Comparison of ENCODE assay signal across 16 cellular contexts in the genomic region with DNA sequence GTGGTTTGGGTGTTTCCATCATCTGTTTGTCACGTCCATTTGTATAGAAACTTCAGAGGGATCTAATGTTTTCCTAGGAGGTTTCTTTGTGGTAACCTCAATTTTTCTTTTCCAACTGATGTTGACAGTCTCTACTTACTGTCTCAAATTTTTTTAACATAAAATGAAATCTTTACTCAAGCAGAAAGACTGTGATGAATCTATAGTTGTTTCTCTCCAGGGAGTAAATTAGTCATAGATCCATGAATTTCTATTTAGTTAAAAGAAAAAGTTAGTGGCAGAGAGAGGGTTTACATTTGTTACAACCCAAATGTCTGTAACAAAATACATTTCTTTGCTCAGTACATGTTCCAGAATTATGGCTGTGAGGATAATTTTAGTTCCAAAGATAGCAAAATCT.
DNase-seq lines count a peak whose midpoint lies in the region; TF ChIP-seq lines count a peak whose summit lies in the region.
"Had no signal": no experiment of that assay in that cellular context is flagged by ENCODE, and none has a peak within 500 bp of the region (broad histone marks: within the 10 kb centered on the region; RNA-seq: fewer than 3 reads in every experiment).

No MANE protein-coding gene starts in this region.

- H3K9ac ChIP-seq in GM23248: no peak overlapping the region
- H3K9ac ChIP-seq in muscle layer of colon (ENCODE audit: low read length): no peak overlapping the region
- H3K9ac ChIP-seq: KMS-11 had no signal

- H3K36me3 ChIP-seq in GM23248 (ENCODE audit: low read depth) (no peaks in the 10 kb centered on the region), muscle layer of colon (ENCODE audit: insufficient read depth, low read length) (no peaks in the 10 kb centered on the region), testis (ENCODE audit: low read depth, missing control alignments) (no peaks in the 10 kb centered on the region)
- H3K36me3 ChIP-seq: MG63 had no signal

- H3K9me3 ChIP-seq in GM23248 (ENCODE audit: low read depth) (no peaks in the 10 kb centered on the region), muscle layer of colon (ENCODE audit: low read length) (no peaks in the 10 kb centered on the region), testis (no peaks in the 10 kb centered on the region)

- H3K4me2 ChIP-seq in GM23248 (ENCODE audit: unreplicated experiment): peak overlapping the region; percentile 8
- H3K4me2 ChIP-seq: KMS-11 had no signal

- peaks cover 35% of the 10 kb centered on the region for H3K4me1 ChIP-seq in GM23248 (ENCODE audit: insufficient read depth)
- H3K4me1 ChIP-seq in muscle layer of colon (ENCODE audit: insufficient read depth, low read length): peaks cover 51% of the 10 kb centered on the region
- H3K4me1 ChIP-seq in testis: peaks cover 10% of the 10 kb centered on the region

- H2AFZ ChIP-seq in GM23248: no peak overlapping the region

- no peak overlapping the region for H3K27ac ChIP-seq in GM23248
- peak overlapping the region; percentile 61 for H3K27ac ChIP-seq in muscle layer of colon (ENCODE audit: low read depth, low read length)
- H3K27ac ChIP-seq in testis: peak overlapping the region; percentile 39 to 72
- H3K27ac ChIP-seq: KMS-11 had no signal

- in situ Hi-C loops in GM23248 (cut with MboI) (no loop called here), astrocyte of the spinal cord (cut with HindIII; ENCODE audit: low sequenced_read_pairs) (no loop called here)

- TF ChIP-seq POLR2A in testis (IDR thresholded peaks at IDR 0.05): no peak

- intact Hi-C loops in testis (cut with DNase I; ENCODE audit: low total_unique reads): no loop called here

- no peaks in the 10 kb centered on the region for H3K9me2 ChIP-seq in GM23248 (ENCODE audit: insufficient read depth)

- peaks cover 24% of the 10 kb centered on the region for H3F3A ChIP-seq in GM23248 (ENCODE audit: insufficient read depth)

- DNase-seq in GM23248 (peak; percentile 37), astrocyte of the spinal cord (ENCODE audit: low read depth, low spot score) (peak; percentile 38), testis (no peak), HK-2 (ENCODE audit: unreplicated experiment) (no peak)
- no peak for DNase-seq in stimulated activated CD4-positive, alpha-beta T cell treated with anti-CD3 and anti-CD28 coated beads, Interleukin-2, amount 100 ng/mL, for 24 hours
- no peak for DNase-seq in activated effector memory CD4-positive, alpha-beta T cell treated with anti-CD3 and anti-CD28 coated beads, Interleukin-2, amount 50 U/mL, for 16 hours
- DNase-seq: AML-193; CD4-positive, CD25-positive, alpha-beta regulatory T cell; GF-D8; MG63; NCI-H1105 treated with DMSO at 0.1 percent for 48 hours; NCI-H187; NCI-H2171; Right ventricle myocardium superior had no signal

- H3K79me2 ChIP-seq in GM23248 (ENCODE audit: insufficient read depth): no peaks in the 10 kb centered on the region

- no peak overlapping the region for H3K4me3 ChIP-seq in GM23248
- H3K4me3 ChIP-seq in astrocyte of the spinal cord (ENCODE audit: low read depth, low read length): no peak overlapping the region
- H3K4me3 ChIP-seq in muscle layer of colon (ENCODE audit: low read depth in 1 of 2, low read length in 2 of 2): no peak overlapping the region
- H3K4me3 ChIP-seq in testis: no peak overlapping the region
- H3K4me3 ChIP-seq: MG63 had no signal

- TF ChIP-seq CTCF in astrocyte of the spinal cord (IDR thresholded peaks at IDR 0.05; ENCODE audit: low read depth, low read length) (no peak), testis (IDR thresholded peaks at IDR 0.05) (no peak)

- no peaks in the 10 kb centered on the region for H3K27me3 ChIP-seq in GM23248 (replicated peaks; ENCODE audit: insufficient read depth)
- H3K27me3 ChIP-seq in muscle layer of colon (ENCODE audit: control insufficient read depth in 1 of 2, insufficient read depth in 2 of 2, low read length in 2 of 2): no peaks in the 10 kb centered on the region
- no peaks in the 10 kb centered on the region for H3K27me3 ChIP-seq in testis
- H3K27me3 ChIP-seq: MG63 had no signal

- no peaks in the 10 kb centered on the region for H4K20me1 ChIP-seq in GM23248 (ENCODE audit: insufficient read depth)

- 67 to 79% methylated on average over 1 of the region's 1 CpG for WGBS in GM23248 (ENCODE audit: low coverage in 1 of 2, low lambda C conversion rate in 2 of 2, missing lambda C conversion rate in 2 of 2), 2 experiments
- 27 to 39% methylated on average over 1 of the region's 1 CpG for WGBS in testis, 2 donors

Comparison
In these comparisons a context has a peak if more than half of its experiments do, and no peak if none do; other contexts are left out.
1. DNase-seq: peak in GM23248 (single experiment) and astrocyte of the spinal cord (single experiment); none in testis (single experiment), HK-2 (single experiment), stimulated activated CD4-positive, alpha-beta T cell treated with anti-CD3 and anti-CD28 coated beads, Interleukin-2, amount 100 ng/mL, for 24 hours (0 of 2) and activated effector memory CD4-positive, alpha-beta T cell treated with anti-CD3 and anti-CD28 coated beads, Interleukin-2, amount 50 U/mL, for 16 hours (single experiment).